Comparison of ENCODE assay signal across 8 cellular contexts in genomic region chr1:241520080-241520465, GRCh38. TPM values are rescaled to one million over a fixed set of nuclear protein-coding genes. Genes with fewer than 3 reads are reported as not detected.
DNase-seq lines count a peak whose midpoint lies in the region; ATAC-seq, FAIRE-seq and TF ChIP-seq lines count a peak whose summit lies in the region.

No MANE protein-coding gene starts in this region.

- H3K4me1 ChIP-seq in BLaER1 (peaks cover 16% of the 10 kb centered on the region), NT2/D1 (ENCODE audit: insufficient read depth, insufficient read length) (no peaks in the 10 kb centered on the region), esophagus muscularis mucosa (peaks cover 0 to 24% (median 22%) of the 10 kb centered on the region in 4 donors), pancreas (peaks cover 0 to 18% (median 4%) of the 10 kb centered on the region in 3 donors)

- H4K20me1 ChIP-seq in BLaER1 = peaks cover 23% of the 10 kb centered on the region; the same call in 1 of the 2 replicates

- H3K36me3 ChIP-seq in BLaER1 (peaks cover 18% of the 10 kb centered on the region), NT2/D1 (ENCODE audit: insufficient read depth, insufficient read length, low read length) (peaks cover 22% of the 10 kb centered on the region), esophagus muscularis mucosa (peaks cover 0 to 17% (median 9%) of the 10 kb centered on the region in 4 donors), pancreas (no peaks in the 10 kb centered on the region)

- H3K4me3 ChIP-seq in BLaER1 = peak overlapping the region; percentile 95
- H3K4me3 ChIP-seq in NT2/D1 (ENCODE audit: insufficient read length, low read depth) = peak overlapping the region; percentile 86
- H3K4me3 ChIP-seq in esophagus muscularis mucosa = peak overlapping the region; percentile 71 to 90 (median 88)
- peak overlapping the region in 3 of 4 donors; percentile 7 to 92 (median 89) for H3K4me3 ChIP-seq in pancreas

- no peak for FAIRE-seq in pancreas (lab: Jason Lieb, UNC)

- 18% methylated on average over 6 of the region's 6 CpGs for WGBS in esophagus muscularis mucosa
- 7 to 15% methylated on average over 6 of the region's 6 CpGs for WGBS in pancreas, 2 donors

- H3K27me3 ChIP-seq in BLaER1 (no peaks in the 10 kb centered on the region), NT2/D1 (ENCODE audit: insufficient read depth, insufficient read length) (no peaks in the 10 kb centered on the region), esophagus muscularis mucosa (peaks cover 0 to 5% (median 0%) of the 10 kb centered on the region in 4 donors), pancreas (peaks cover 0 to 4% (median 0%) of the 10 kb centered on the region in 4 donors)

- no peak for ATAC-seq in pancreas
- ATAC-seq in GM21576 (IDR thresholded peaks at IDR 0.05; ENCODE audit: unreplicated experiment) = no peak
- ATAC-seq in esophagus mucosa = no peak

- peak overlapping the region; percentile 93 for H3K9ac ChIP-seq in BLaER1
- no peak overlapping the region for H3K9ac ChIP-seq in NT2/D1 (ENCODE audit: insufficient read length, low read depth)

- H3K27ac ChIP-seq in BLaER1 (peak overlapping the region; percentile 36; the same call in 1 of the 2 replicates), esophagus muscularis mucosa (replicated peaks in 1 of 4) (peak overlapping the region; percentile 86 to 96 (median 92)), pancreas (peak overlapping the region in 2 of 4 donors; percentile 25 to 50)

- TF ChIP-seq EP300 in esophagus muscularis mucosa (IDR thresholded peaks at IDR 0.05) = no peak

- DNase-seq in NT2/D1 (ENCODE audit: low read depth, low spot score) (no peak), esophagus muscularis mucosa (ENCODE audit: extremely low spot score) (no peak), pancreas (no peak), NCI-H187 (lab: John Stamatoyannopoulos, UW) (no peak)
- DNase-seq in stimulated activated naive CD4-positive, alpha-beta T cell (lab: John Stamatoyannopoulos, UW) = no peak

- peak overlapping the region; percentile 86 for H3K4me2 ChIP-seq in BLaER1

- intact Hi-C loops in esophagus muscularis mucosa (cut with DNase I) = no loop called here
- intact Hi-C loops in pancreas (cut with DNase I) = no loop called here

- no peak for TF ChIP-seq POLR2A in esophagus muscularis mucosa (IDR thresholded peaks at IDR 0.05; ENCODE audit: low read depth)

- H3K9me3 ChIP-seq in BLaER1 (no peaks in the 10 kb centered on the region), NT2/D1 (ENCODE audit: insufficient read depth, low read length) (no peaks in the 10 kb centered on the region), esophagus muscularis mucosa (no peaks in the 10 kb centered on the region), pancreas (no peaks in the 10 kb centered on the region)

- TF ChIP-seq CTCF in esophagus muscularis mucosa (IDR thresholded peaks at IDR 0.05) = no peak
- TF ChIP-seq CTCF in pancreas (IDR thresholded peaks at IDR 0.05) = no peak

RNA-seq across cellular contexts. Expression of gene FH, which starts 0.5 kb away (rescaled TPM):
- total RNA-seq in esophagus muscularis mucosa = 10 to 100 TPM; 63.6 to 83.4 (median 69.1) TPM
- total RNA-seq in pancreas = 10 to 100 TPM; 15.1 to 27.0 (median 23.3) TPM
- polyA plus RNA-seq in pancreas = 10 to 100 TPM; 20.0 to 33.5 TPM
- 54.8 TPM for total RNA-seq in esophagus mucosa

RNA-seq across cellular contexts. Expression of gene KMO, which starts 12.1 kb away (rescaled TPM):
- total RNA-seq in esophagus muscularis mucosa (under 1 TPM in 3 of 4 donors, not detected in 1; 0.29 to 0.83 (median 0.42) TPM), pancreas (under 1 TPM in 4 of 6 donors, not detected in 2; 0.09 to 0.89 (median 0.52) TPM), esophagus mucosa (0.12 TPM)
- polyA plus RNA-seq in pancreas = under 1 TPM; 0.04 to 0.26 TPM
